18 cellular contexts compared by ENCODE assay signal in genomic region chr2:108633379-108633778, GRCh38.
DNase-seq lines count a peak whose midpoint lies in the region; ATAC-seq and TF ChIP-seq lines count a peak whose summit lies in the region.
"Had no signal": no experiment of that assay in that cellular context is flagged by ENCODE, and none has a peak within 500 bp of the region (broad histone marks: within the 10 kb centered on the region; RNA-seq: fewer than 3 reads in every experiment).

No MANE protein-coding gene starts in this region.

- 100% methylated on average over 2 of the region's 3 CpGs for WGBS in mesenchymal stem cell

- H3K4me2 ChIP-seq in mesenchymal stem cell (ENCODE audit: low read length, poor library complexity, severe bottlenecking) = no peak overlapping the region

- H3K79me1 ChIP-seq in mesenchymal stem cell (replicated peaks; ENCODE audit: low read length, poor library complexity, severe bottlenecking) = no peaks in the 10 kb centered on the region

- peak; percentile 65 for DNase-seq in NCI-H146 treated with DMSO at 0.1 percent for 48 hours (lab: John Stamatoyannopoulos, UW; ENCODE audit: unreplicated experiment)
- DNase-seq in NCI-H146 (lab: John Stamatoyannopoulos, UW) = no peak
- peak; percentile 77 for DNase-seq in NCI-H1105 treated with DMSO at 0.1 percent for 48 hours (lab: John Stamatoyannopoulos, UW)
- peak; percentile 16 for DNase-seq in colonic mucosa
- no peak for DNase-seq in gastrocnemius medialis
- DNase-seq in stimulated activated effector memory CD8-positive, alpha-beta T cell treated with anti-CD3 and anti-CD28 coated beads, Interleukin-12 subunit alpha, Interleukin-12 subunit beta, amount 100 ng/mL, for 72 hours (ENCODE audit: low spot score in 2 of 2) = no peak
- DNase-seq in mesenchymal stem cell = no peak
- DNase-seq: activated effector memory CD4-positive, alpha-beta T cell treated with anti-CD3 and anti-CD28 coated beads, Interleukin-2, amount 50 U/mL, for 16 hours; aorta; CD8-positive, alpha-beta memory T cell; erythroblast; GDM1; head of caudate nucleus; IMR-90; islet precursor cell; nucleus accumbens; Peyer's patch had no signal

- H4K91ac ChIP-seq in mesenchymal stem cell (ENCODE audit: low read length) = no peak overlapping the region

- intact Hi-C loops in colonic mucosa (cut with DNase I) = no loop called here
- intact Hi-C loops in gastrocnemius medialis (cut with DNase I; ENCODE audit: low total_unique reads) = no loop called here

- no peak overlapping the region for H2BK120ac ChIP-seq in mesenchymal stem cell (ENCODE audit: low read depth, low read length)

- H2BK15ac ChIP-seq in mesenchymal stem cell (ENCODE audit: low read depth, poor library complexity, severe bottlenecking) = no peak overlapping the region

- TF ChIP-seq CTCF in colonic mucosa (IDR thresholded peaks at IDR 0.05) = no peak
- TF ChIP-seq CTCF in gastrocnemius medialis (IDR thresholded peaks at IDR 0.05 in 4 of 5, conservative IDR thresholded peaks at IDR 0.05 in 1 of 5) = no peak

- no peak overlapping the region for H2BK5ac ChIP-seq in mesenchymal stem cell (ENCODE audit: low read depth, low read length, poor library complexity, severe bottlenecking)

- H3K14ac ChIP-seq in mesenchymal stem cell (ENCODE audit: low read length in 2 of 2) = no peak overlapping the region

- H3K4me1 Mint-ChIP-seq in stimulated activated effector memory CD8-positive, alpha-beta T cell treated with anti-CD3 and anti-CD28 coated beads, Interleukin-12 subunit alpha, Interleukin-12 subunit beta, amount 100 ng/mL, for 72 hours = peaks cover 75% of the 10 kb centered on the region

- no peak overlapping the region for H3K4me3 ChIP-seq in colonic mucosa
- H3K4me3 ChIP-seq in gastrocnemius medialis = no peak overlapping the region
- H3K4me3 ChIP-seq in mesenchymal stem cell (ENCODE audit: insufficient read depth in 1 of 2, low read depth in 1 of 2, low read length in 2 of 2) = no peak overlapping the region
- H3K4me3 ChIP-seq: Peyer's patch had no signal

- no peak for ATAC-seq in gastrocnemius medialis
- ATAC-seq in stimulated activated effector memory CD8-positive, alpha-beta T cell treated with anti-CD3 and anti-CD28 coated beads, Interleukin-12 subunit alpha, Interleukin-12 subunit beta, amount 100 ng/mL, for 72 hours = no peak
- ATAC-seq in HG02610 (IDR thresholded peaks at IDR 0.05; ENCODE audit: unreplicated experiment) = no peak

- H2AFZ ChIP-seq in mesenchymal stem cell (ENCODE audit: low read depth, low read length) = no peak overlapping the region

- H3K9ac ChIP-seq in colonic mucosa (ENCODE audit: low read depth in 2 of 2, low read length in 2 of 2) = no peak overlapping the region
- no peak overlapping the region for H3K9ac ChIP-seq in mesenchymal stem cell (ENCODE audit: low read length)

- no peak overlapping the region for H2AK5ac ChIP-seq in mesenchymal stem cell (ENCODE audit: low read length, severe bottlenecking)

- H3K36me3 Mint-ChIP-seq in stimulated activated effector memory CD8-positive, alpha-beta T cell treated with anti-CD3 and anti-CD28 coated beads, Interleukin-12 subunit alpha, Interleukin-12 subunit beta, amount 100 ng/mL, for 72 hours = peaks cover 17% of the 10 kb centered on the region

- no peaks in the 10 kb centered on the region for H3K27me3 ChIP-seq in colonic mucosa
- H3K27me3 ChIP-seq in gastrocnemius medialis = no peaks in the 10 kb centered on the region
- no peaks in the 10 kb centered on the region for H3K27me3 ChIP-seq in mesenchymal stem cell (ENCODE audit: control insufficient read depth in 1 of 2, insufficient read depth in 1 of 2, low read length in 2 of 2)
- H3K27me3 ChIP-seq: Peyer's patch had no signal

- no peak overlapping the region for H2BK12ac ChIP-seq in mesenchymal stem cell (ENCODE audit: low read length in 2 of 2)

- H3K9me3 Mint-ChIP-seq in stimulated activated effector memory CD8-positive, alpha-beta T cell treated with anti-CD3 and anti-CD28 coated beads, Interleukin-12 subunit alpha, Interleukin-12 subunit beta, amount 100 ng/mL, for 72 hours = no peaks in the 10 kb centered on the region
- H3K9me3 Mint-ChIP-seq: CD8-positive, alpha-beta memory T cell had no signal

- peaks cover 8% of the 10 kb centered on the region for H3K4me1 ChIP-seq in colonic mucosa
- H3K4me1 ChIP-seq in gastrocnemius medialis = peaks cover 69 to 74% of the 10 kb centered on the region in 2 donors
- H3K4me1 ChIP-seq in mesenchymal stem cell (ENCODE audit: control insufficient read depth, insufficient read depth, low read depth, low read length) = peaks cover 33% of the 10 kb centered on the region

- no peak overlapping the region for H3K18ac ChIP-seq in mesenchymal stem cell (ENCODE audit: low read depth in 1 of 2, low read length in 2 of 2)

- no peak overlapping the region for H3K4me3 Mint-ChIP-seq in stimulated activated effector memory CD8-positive, alpha-beta T cell treated with anti-CD3 and anti-CD28 coated beads, Interleukin-12 subunit alpha, Interleukin-12 subunit beta, amount 100 ng/mL, for 72 hours

- no peak overlapping the region for H3K27ac Mint-ChIP-seq in stimulated activated effector memory CD8-positive, alpha-beta T cell treated with anti-CD3 and anti-CD28 coated beads, Interleukin-12 subunit alpha, Interleukin-12 subunit beta, amount 100 ng/mL, for 72 hours

- TF ChIP-seq POLR2A in gastrocnemius medialis (IDR thresholded peaks at IDR 0.05) = no peak

- H3K4ac ChIP-seq in mesenchymal stem cell (ENCODE audit: low read depth in 1 of 2, low read length in 2 of 2) = no peak overlapping the region

- no peak overlapping the region for H4K8ac ChIP-seq in mesenchymal stem cell (ENCODE audit: low read length)

- no peaks in the 10 kb centered on the region for H3K36me3 ChIP-seq in colonic mucosa
- no peaks in the 10 kb centered on the region for H3K36me3 ChIP-seq in gastrocnemius medialis
- H3K36me3 ChIP-seq in mesenchymal stem cell (ENCODE audit: control insufficient read depth in 1 of 2, insufficient read depth in 2 of 2, low read depth in 1 of 2, low read length in 2 of 2) = peaks cover 0 to 6% of the 10 kb centered on the region in 2 experiments
- H3K36me3 ChIP-seq: Peyer's patch had no signal

- in situ Hi-C loops in gastrocnemius medialis (cut with MboI; ENCODE audit: low sequenced_read_pairs in 4 of 4) = no loop called here

- H3K27ac ChIP-seq in colonic mucosa = no peak overlapping the region
- peak overlapping the region in 3 of 4 donors; percentile 34 to 92 (median 86) for H3K27ac ChIP-seq in gastrocnemius medialis
- H3K27ac ChIP-seq in mesenchymal stem cell (ENCODE audit: low read length, poor library complexity, severe bottlenecking) = no peak overlapping the region

- no peak overlapping the region for H3K23ac ChIP-seq in mesenchymal stem cell (ENCODE audit: low read length in 2 of 2)

- no peaks in the 10 kb centered on the region for H3K9me3 ChIP-seq in colonic mucosa
- no peaks in the 10 kb centered on the region for H3K9me3 ChIP-seq in gastrocnemius medialis
- H3K9me3 ChIP-seq in mesenchymal stem cell (ENCODE audit: control insufficient read depth, low read length) = no peaks in the 10 kb centered on the region
- H3K9me3 ChIP-seq: Peyer's patch had no signal

Comparison
In these comparisons a context has a peak if more than half of its experiments do, and no peak if none do; other contexts are left out.
1. DNase-seq: peak in NCI-H146 treated with DMSO at 0.1 percent for 48 hours (single experiment), NCI-H1105 treated with DMSO at 0.1 percent for 48 hours (single experiment) and colonic mucosa (single experiment); none in NCI-H146 (single experiment), gastrocnemius medialis (0 of 2), stimulated activated effector memory CD8-positive, alpha-beta T cell treated with anti-CD3 and anti-CD28 coated beads, Interleukin-12 subunit alpha, Interleukin-12 subunit beta, amount 100 ng/mL, for 72 hours (0 of 2) and mesenchymal stem cell (single experiment).
2. H3K27ac ChIP-seq: peak in gastrocnemius medialis (3 of 4); none in colonic mucosa (single experiment) and mesenchymal stem cell (single experiment).